1 cellular context compared by ENCODE assay signal in genomic region chr7:125059861-125060456, GRCh38.
TF ChIP-seq lines count a peak whose summit lies in the region.

No MANE protein-coding gene starts in this region.

TF ChIP-seq in HCT116, 20 proteins besides CTCF, POLR2A, EP300 and RAD21 (continued from another document):
- TF ChIP-seq REST (IDR thresholded peaks at IDR 0.05; ENCODE audit: low read depth) (no peak), SP1 (IDR thresholded peaks at IDR 0.05; ENCODE audit: low read depth) (no peak), EGR1 (IDR thresholded peaks at IDR 0.05; ENCODE audit: low read depth) (no peak)
TF ChIP-seq in HCT116: peak in this region for 0.
